Comparison of ENCODE assay signal across 26 cellular contexts in genomic region chr2:100058014-100058310, GRCh38.
DNase-seq lines count a peak whose midpoint lies in the region; ATAC-seq and TF ChIP-seq lines count a peak whose summit lies in the region.
"Had no signal": no experiment of that assay in that cellular context is flagged by ENCODE, and none has a peak within 500 bp of the region (broad histone marks: within the 10 kb centered on the region; RNA-seq: fewer than 3 reads in every experiment).

No MANE protein-coding gene starts in this region.

- no peaks in the 10 kb centered on the region for H3K79me2 ChIP-seq in OCI-LY7 (ENCODE audit: insufficient read depth, low read depth, low read length)

- H3K9me3 ChIP-seq in HEK293 (ENCODE audit: control insufficient read depth, insufficient read depth, low read depth, low read length) (no peaks in the 10 kb centered on the region), OCI-LY7 (ENCODE audit: low read length) (no peaks in the 10 kb centered on the region)
- H3K9me3 ChIP-seq: neutrophil, tibial nerve had no signal

- H3K4me1 ChIP-seq in HEK293 (ENCODE audit: control insufficient read depth, insufficient read depth, low read length) = peaks cover 17% of the 10 kb centered on the region
- peaks cover 15% of the 10 kb centered on the region for H3K4me1 ChIP-seq in OCI-LY7 (ENCODE audit: insufficient read depth, low read length, poor library complexity, severe bottlenecking)

- in situ Hi-C loops in ACHN (cut with HindIII; ENCODE audit: low pct_ligation_motif_present, low pct_unique_long_range_greater_than_20kb, low sequenced_read_pairs) = no loop called here

- H3K27ac ChIP-seq in HEK293 (ENCODE audit: extremely low read depth, low read depth, low read length) (no peak overlapping the region), OCI-LY7 (ENCODE audit: low read depth, low read length, poor library complexity, severe bottlenecking) (no peak overlapping the region)
- H3K27ac ChIP-seq: cardiac muscle cell, neutrophil, tibial nerve had no signal

- DNase-seq in ACHN (peak; percentile 87), astrocyte of the hippocampus (ENCODE audit: low read depth, low spot score) (peak; percentile 48), kidney epithelial cell (ENCODE audit: low read depth) (peak; percentile 4), GDM1 (lab: John Stamatoyannopoulos, UW) (no peak), OCI-LY7 (ENCODE audit: low spot score) (no peak)
- DNase-seq: activated CD8-positive, alpha-beta T cell treated with anti-CD3 and anti-CD28 coated beads for 36 hours; activated gamma-delta T cell; activated T-cell treated with anti-CD3 and anti-CD28 coated beads for 4 hours; C1 segment of cervical spinal cord; Calu3; foreskin fibroblast; H7; hippocampal formation; NCI-H1694 treated with DMSO at 0.1 percent for 48 hours; NCI-H82; stimulated activated CD4-positive, alpha-beta T cell treated with anti-CD3 and anti-CD28 coated beads, Interleukin-4, amount 100 ng/mL, for 24 hours; SW 1271 had no signal

- TF ChIP-seq CTCF in HEK293 (tag by site-specific recombination; IDR thresholded peaks at IDR 0.05) = no peak
- no peak for TF ChIP-seq CTCF in kidney epithelial cell (IDR thresholded peaks at IDR 0.05; ENCODE audit: insufficient read depth, low read length, poor library complexity, severe bottlenecking)
- TF ChIP-seq CTCF in OCI-LY7 (conservative IDR thresholded peaks at IDR 0.05; ENCODE audit: low read length) = no peak

- H3K4me3 ChIP-seq in HEK293 (ENCODE audit: low read depth, low read length) (no peak overlapping the region), kidney epithelial cell (ENCODE audit: low read depth, low read length) (no peak overlapping the region), OCI-LY7 (ENCODE audit: low read depth, low read length, poor library complexity, severe bottlenecking) (no peak overlapping the region)
- H3K4me3 ChIP-seq: cardiac muscle cell, lung, tibial nerve had no signal

- no peak overlapping the region for H2AFZ ChIP-seq in OCI-LY7 (ENCODE audit: low read length)

- no peaks in the 10 kb centered on the region for H3K36me3 ChIP-seq in HEK293 (ENCODE audit: control insufficient read depth in 2 of 2, insufficient read depth in 1 of 2, low read length in 2 of 2)
- no peaks in the 10 kb centered on the region for H3K36me3 ChIP-seq in kidney epithelial cell (ENCODE audit: control insufficient read depth, insufficient read depth, low read length)
- H3K36me3 ChIP-seq in OCI-LY7 (ENCODE audit: insufficient read depth, low read length) = peaks cover 96% of the 10 kb centered on the region
- H3K36me3 ChIP-seq: cardiac muscle cell, neutrophil, tibial nerve had no signal

- intact Hi-C loops in OCI-LY7 (cut with micrococcal nuclease; ENCODE audit: unreplicated experiment) = no loop called here

- ATAC-seq in HG02763 (IDR thresholded peaks at IDR 0.05; ENCODE audit: unreplicated experiment) (no peak), GM21825 (IDR thresholded peaks at IDR 0.05; ENCODE audit: unreplicated experiment) (no peak)
- ATAC-seq: activated CD4-positive, CD25-positive, alpha-beta regulatory T cell treated with anti-CD3 and anti-CD28 coated beads, Interleukin-2, amount 50 U/mL, for 24 hours; activated CD8-positive, alpha-beta T cell treated with anti-CD3 and anti-CD28 coated beads for 36 hours; Right ventricle myocardium inferior had no signal

- no peak overlapping the region for H3K4me2 ChIP-seq in OCI-LY7 (ENCODE audit: low read length)

- CTCF ChIA-PET in HEK293 (lab: Yijun Ruan, JAX) = no interaction called here
- CTCF ChIA-PET in OCI-LY7 (lab: Charles Lee; ENCODE audit: unreplicated experiment) = no interaction called here

- no TSS peak for BruUV-seq in OCI-LY7 (replicated peaks; lab: Mats Ljungman, UMichigan)

- POLR2A ChIA-PET in HEK293 (lab: Yijun Ruan, JAX) (interaction anchor here (0.8 kb wide), 1 partner anchor 9 kb away, joined by 3 read pairs; no protein-coding TSS in a partner anchor), OCI-LY7 (lab: Charles Lee) (interaction anchor here (0.7 kb wide), 1 partner anchor 80 kb away, joined by 3 read pairs; no protein-coding TSS in a partner anchor)

- H3K9me2 ChIP-seq in OCI-LY7 (ENCODE audit: insufficient read depth, low read length) = no peaks in the 10 kb centered on the region

- H3K27me3 ChIP-seq in kidney epithelial cell (ENCODE audit: control insufficient read depth, insufficient read depth, low read length) = no peaks in the 10 kb centered on the region
- H3K27me3 ChIP-seq: cardiac muscle cell, neutrophil, tibial nerve had no signal

- H4K20me1 ChIP-seq in OCI-LY7 (ENCODE audit: insufficient read depth, low read length) = no peaks in the 10 kb centered on the region

TF ChIP-seq in HEK293, 187 proteins besides CTCF, POLR2A, EP300 and RAD21:
- no peak for TF ChIP-seq ZNF544 (tag by site-specific recombination; IDR thresholded peaks at IDR 0.05)
- TF ChIP-seq, protein P1, sequence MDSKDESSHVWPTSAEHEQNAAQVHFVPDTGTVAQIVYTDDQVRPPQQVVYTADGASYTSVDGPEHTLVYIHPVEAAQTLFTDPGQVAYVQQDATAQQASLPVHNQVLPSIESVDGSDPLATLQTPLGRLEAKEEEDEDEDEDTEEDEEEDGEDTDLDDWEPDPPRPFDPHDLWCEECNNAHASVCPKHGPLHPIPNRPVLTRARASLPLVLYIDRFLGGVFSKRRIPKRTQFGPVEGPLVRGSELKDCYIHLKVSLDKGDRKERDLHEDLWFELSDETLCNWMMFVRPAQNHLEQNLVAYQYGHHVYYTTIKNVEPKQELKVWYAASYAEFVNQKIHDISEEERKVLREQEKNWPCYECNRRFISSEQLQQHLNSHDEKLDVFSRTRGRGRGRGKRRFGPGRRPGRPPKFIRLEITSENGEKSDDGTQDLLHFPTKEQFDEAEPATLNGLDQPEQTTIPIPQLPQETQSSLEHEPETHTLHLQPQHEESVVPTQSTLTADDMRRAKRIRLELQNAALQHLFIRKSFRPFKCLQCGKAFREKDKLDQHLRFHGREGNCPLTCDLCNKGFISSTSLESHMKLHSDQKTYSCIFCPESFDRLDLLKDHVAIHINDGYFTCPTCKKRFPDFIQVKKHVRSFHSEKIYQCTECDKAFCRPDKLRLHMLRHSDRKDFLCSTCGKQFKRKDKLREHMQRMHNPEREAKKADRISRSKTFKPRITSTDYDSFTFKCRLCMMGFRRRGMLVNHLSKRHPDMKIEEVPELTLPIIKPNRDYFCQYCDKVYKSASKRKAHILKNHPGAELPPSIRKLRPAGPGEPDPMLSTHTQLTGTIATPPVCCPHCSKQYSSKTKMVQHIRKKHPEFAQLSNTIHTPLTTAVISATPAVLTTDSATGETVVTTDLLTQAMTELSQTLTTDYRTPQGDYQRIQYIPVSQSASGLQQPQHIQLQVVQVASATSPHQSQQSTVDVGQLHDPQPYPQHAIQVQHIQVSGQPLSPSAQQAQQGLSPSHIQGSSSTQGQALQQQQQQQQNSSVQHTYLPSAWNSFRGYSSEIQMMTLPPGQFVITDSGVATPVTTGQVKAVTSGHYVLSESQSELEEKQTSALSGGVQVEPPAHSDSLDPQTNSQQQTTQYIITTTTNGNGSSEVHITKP (tag by site-specific recombination; IDR thresholded peaks at IDR 0.05) = peak; percentile 57

Comparison
In these comparisons a context has a peak if more than half of its experiments do, and no peak if none do; other contexts are left out.
1. DNase-seq: peak in ACHN (single experiment), astrocyte of the hippocampus (single experiment) and kidney epithelial cell (single experiment); none in GDM1 (single experiment) and OCI-LY7 (single experiment).